In the genomic region with DNA sequence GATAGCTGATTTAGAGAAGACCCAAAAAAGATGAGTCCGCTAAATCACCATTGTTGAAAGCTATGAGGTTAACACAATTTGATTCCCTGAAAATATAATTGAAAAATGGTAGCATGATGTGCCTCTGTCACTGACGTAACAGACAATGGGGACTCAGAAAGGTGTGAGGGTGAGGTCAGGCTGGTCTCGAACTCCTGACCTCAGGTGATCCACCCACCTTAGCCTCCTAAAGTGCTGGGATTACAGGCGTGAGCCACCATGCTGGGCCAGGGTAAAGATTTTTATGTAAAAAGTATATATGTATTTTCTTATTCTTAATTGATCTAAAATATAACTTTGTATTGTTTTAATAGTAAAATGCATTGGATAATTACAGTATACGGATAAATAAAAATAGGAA, we compare ENCODE assay signal across 25 cellular contexts.
"Had no signal": no experiment of that assay in that cellular context is flagged by ENCODE, and none has a peak within 500 bp of the region (broad histone marks: within the 10 kb centered on the region; RNA-seq: fewer than 3 reads in every experiment).

No MANE protein-coding gene starts in this region.

- H3K27me3 ChIP-seq: ascending aorta, esophagus muscularis mucosa, gastroesophageal sphincter, heart right ventricle, hepatocyte had no signal

- H3K27ac ChIP-seq: ascending aorta, esophagus muscularis mucosa, gastroesophageal sphincter, heart right ventricle, hepatocyte had no signal

- H3K4me3 ChIP-seq: ascending aorta, esophagus muscularis mucosa, gastroesophageal sphincter, heart right ventricle, hepatocyte had no signal

- H3K9me3 ChIP-seq: ascending aorta, esophagus muscularis mucosa, gastroesophageal sphincter had no signal

- H3K36me3 ChIP-seq: ascending aorta, esophagus muscularis mucosa, gastroesophageal sphincter, heart right ventricle had no signal

- H3K4me1 ChIP-seq: ascending aorta, esophagus muscularis mucosa, gastroesophageal sphincter had no signal

- DNase-seq: activated CD4-positive, alpha-beta memory T cell treated with anti-CD3 and anti-CD28 coated beads for 36 hours; activated CD4-positive, alpha-beta T cell treated with anti-CD3 and anti-CD28 coated beads for 36 hours; activated CD4-positive, alpha-beta T cell treated with anti-CD3 and anti-CD28 coated beads, Interleukin-2, amount 10 ng/mL, durations not matched to agents 24 days and 14 days; activated CD4-positive, CD25-positive, alpha-beta regulatory T cell; activated CD4-positive, CD25-positive, alpha-beta regulatory T cell treated with anti-CD3 and anti-CD28 coated beads, Interleukin-2, amount 50 U/mL, for 72 hours; activated CD8-positive, alpha-beta memory T cell treated with anti-CD3 and anti-CD28 coated beads, Interleukin-2, amount 10 ng/mL, durations not matched to agents 7 days and 5 days; activated CD8-positive, alpha-beta memory T cell treated with anti-CD3 and anti-CD28 coated beads, Interleukin-2, amount 50 U/mL, for 4 hours; activated CD8-positive, alpha-beta T cell treated with anti-CD3 and anti-CD28 coated beads, Interleukin-2, amount 10 ng/mL, durations not matched to agents 7 days and 5 days; activated effector memory CD4-positive, alpha-beta T cell treated with anti-CD3 and anti-CD28 coated beads, Interleukin-2, amount 50 U/mL, for 16 hours; activated naive CD4-positive, alpha-beta T cell treated with anti-CD3 and anti-CD28 coated beads for 36 hours; activated naive CD8-positive, alpha-beta T cell treated with anti-CD3 and anti-CD28 coated beads, Interleukin-2, amount 10 ng/mL, durations not matched to agents 7 days and 5 days; activated T-cell treated with anti-CD3 and anti-CD28 coated beads, Interleukin-2, amount 50 U/mL, for 1 hour; activated T-cell treated with anti-CD3 and anti-CD28 coated beads, Interleukin-2, amount 50 U/mL, for 48 hours; cortex of kidney; dermis blood vessel endothelial cell; effector CD4-positive, alpha-beta T cell; effector memory CD8-positive, alpha-beta T cell; erythroblast; foreskin melanocyte; heart right ventricle; T-helper 2 cell had no signal
